Comparison of ENCODE assay signal across 16 cellular contexts in the genomic region with DNA sequence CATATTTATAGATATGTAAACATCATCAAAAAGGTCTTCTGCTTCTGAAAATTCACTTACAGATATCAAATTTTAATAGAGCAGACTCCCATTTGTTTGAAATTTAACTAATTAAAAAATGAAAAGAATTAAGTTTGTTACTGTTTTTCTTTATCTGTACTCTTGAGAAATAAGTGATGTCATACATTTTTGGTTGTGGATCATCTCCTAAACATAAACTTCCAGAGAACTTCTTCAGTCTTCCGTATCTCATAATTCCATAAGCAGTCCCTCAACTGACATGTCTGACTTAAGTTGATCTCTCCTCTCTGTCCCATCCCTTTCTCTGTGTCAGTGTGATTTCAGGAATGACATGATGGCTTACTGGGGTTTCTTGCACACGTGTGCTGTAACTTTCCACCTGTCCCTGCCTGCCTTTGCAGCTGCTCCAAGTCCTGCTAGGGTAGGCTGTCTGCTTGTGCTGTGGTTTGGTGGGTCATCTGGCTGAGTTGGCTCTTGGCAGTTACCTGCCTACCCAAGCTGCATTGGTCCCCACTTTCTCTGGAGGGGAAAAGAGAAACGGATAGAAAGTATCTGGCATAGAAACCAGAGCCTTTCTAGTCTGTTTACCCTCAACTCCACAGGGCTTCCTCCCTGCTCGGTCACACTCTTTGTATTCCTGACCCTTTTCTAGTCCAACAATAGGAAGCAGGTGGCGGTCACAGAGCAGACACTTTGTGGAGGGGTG.
DNase-seq lines count a peak whose midpoint lies in the region; ATAC-seq and TF ChIP-seq lines count a peak whose summit lies in the region.
"Had no signal": no experiment of that assay in that cellular context is flagged by ENCODE, and none has a peak within 500 bp of the region (broad histone marks: within the 10 kb centered on the region; RNA-seq: fewer than 3 reads in every experiment).

No MANE protein-coding gene starts in this region.

- H3K14ac ChIP-seq in IMR-90 (replicated peaks; ENCODE audit: low read depth, low read length): 0 out of 2 replicates have a peak overlapping the region, but pooled peaks have one; percentile 13

- DNase-seq in IMR-90: peak; percentile 33
- peak; percentile 97 for DNase-seq in NCI-H69 (lab: John Stamatoyannopoulos, UW)
- DNase-seq in endodermal cell: no peak
- DNase-seq in H7: no peak
- DNase-seq in globus pallidus (ENCODE audit: low spot score): no peak
- no peak for DNase-seq in anterior cingulate cortex (lab: John Stamatoyannopoulos, UW)
- DNase-seq: activated CD4-positive, alpha-beta T cell treated with anti-CD3 and anti-CD28 coated beads, Interleukin-2, amount 10 ng/mL, durations not matched to agents 7 days and 5 days; activated naive CD8-positive, alpha-beta T cell treated with anti-CD3 and anti-CD28 coated beads, Interleukin-2, amount 10 ng/mL, durations not matched to agents 7 days and 5 days; activated T-cell treated with anti-CD3 and anti-CD28 coated beads, Interleukin-2, amount 50 U/mL, for 1 hour; Caco-2; central memory CD4-positive, alpha-beta T cell; glutamatergic neuron; tibial artery had no signal

- no peak for TF ChIP-seq RAD21 in IMR-90 (IDR thresholded peaks at IDR 0.05; ENCODE audit: low read length)

- H2BK5ac ChIP-seq in IMR-90 (ENCODE audit: low read depth, low read length, poor library complexity, severe bottlenecking): no peak overlapping the region

- no peak overlapping the region for H4K91ac ChIP-seq in IMR-90 (ENCODE audit: insufficient read depth, low read depth, low read length)

- H2AK5ac ChIP-seq in IMR-90 (ENCODE audit: low read depth, low read length): no peak overlapping the region; the same call in 1 of the 2 replicates

- H4K8ac ChIP-seq in IMR-90 (ENCODE audit: low read depth in 2 of 2, low read length in 2 of 2): no peak overlapping the region

- CTCF ChIA-PET in IMR-90 (lab: Yijun Ruan, JAX): interaction anchor here (1.2 kb wide), 1 partner anchor 10 kb away, joined by 3 read pairs; no protein-coding TSS in a partner anchor

- H3K27ac ChIP-seq in BLaER1 (no peak overlapping the region), IMR-90 (ENCODE audit: insufficient read depth, low read length) (no peak overlapping the region), endodermal cell (ENCODE audit: low read depth, low read length) (peak overlapping the region; percentile 90)
- H3K27ac ChIP-seq: epithelial cell of prostate, tibial artery had no signal

- H3K4me1 Mint-ChIP-seq in endodermal cell: peaks cover 30% of the 10 kb centered on the region
- H3K4me1 Mint-ChIP-seq: activated CD4-positive, alpha-beta T cell treated with anti-CD3 and anti-CD28 coated beads, Interleukin-2, amount 10 ng/mL, durations not matched to agents 7 days and 5 days; activated naive CD8-positive, alpha-beta T cell treated with anti-CD3 and anti-CD28 coated beads, Interleukin-2, amount 10 ng/mL, durations not matched to agents 7 days and 5 days had no signal

- intact Hi-C loops in IMR-90 (cut with micrococcal nuclease): no loop called here

- H3K56ac ChIP-seq in IMR-90 (ENCODE audit: extremely low read depth, insufficient read depth, low read length): no peak overlapping the region

- dilution Hi-C loops in IMR-90 (cut with HindIII; ENCODE audit: low sequenced_read_pairs, unreplicated experiment): no loop called here

- H3K23ac ChIP-seq in IMR-90 (ENCODE audit: low read depth, low read length): no peak overlapping the region

- no peaks in the 10 kb centered on the region for H3K27me3 ChIP-seq in BLaER1
- no peaks in the 10 kb centered on the region for H3K27me3 ChIP-seq in IMR-90 (ENCODE audit: control insufficient read depth, insufficient read depth, low read length)
- H3K27me3 ChIP-seq in endodermal cell (ENCODE audit: control insufficient read depth, insufficient read depth, low read length, poor library complexity, severe bottlenecking): no peaks in the 10 kb centered on the region
- H3K27me3 ChIP-seq in H7 (ENCODE audit: control insufficient read depth, insufficient read depth, low read length): no peaks in the 10 kb centered on the region
- H3K27me3 ChIP-seq: tibial artery had no signal

- WGBS in IMR-90 (ENCODE audit: extremely low coverage in 2 of 2, insufficient read length in 1 of 2), 2 experiments: no CpG with 5 or more reads among the region's 5 CpGs
- WGBS in endodermal cell (ENCODE audit: insufficient coverage in 1 of 2, insufficient read length in 1 of 2), 2 experiments: 42 to 100% methylated on average over 1 to 4 of the region's 5 CpGs

- H3K4me1 ChIP-seq in BLaER1 (peaks cover 7% of the 10 kb centered on the region), IMR-90 (ENCODE audit: control insufficient read depth, insufficient read depth, low read length) (peaks cover 5% of the 10 kb centered on the region), endodermal cell (ENCODE audit: control insufficient read depth, insufficient read depth, low read length) (peaks cover 13% of the 10 kb centered on the region)
- H3K4me1 ChIP-seq: Caco-2, tibial artery had no signal

- peak overlapping the region; percentile 11; the same call in 1 of the 2 replicates for H2BK20ac ChIP-seq in IMR-90 (ENCODE audit: low read depth, low read length)

- H3K27ac Mint-ChIP-seq in endodermal cell: peak overlapping the region; percentile 75
- H3K27ac Mint-ChIP-seq: activated CD4-positive, alpha-beta T cell treated with anti-CD3 and anti-CD28 coated beads, Interleukin-2, amount 10 ng/mL, durations not matched to agents 7 days and 5 days; activated naive CD8-positive, alpha-beta T cell treated with anti-CD3 and anti-CD28 coated beads, Interleukin-2, amount 10 ng/mL, durations not matched to agents 7 days and 5 days had no signal

- in situ Hi-C loops in IMR-90 (cut with MboI; ENCODE audit: low sequenced_read_pairs): no loop called here

- H3K36me3 Mint-ChIP-seq in endodermal cell (ENCODE audit: low read depth): peaks cover 13% of the 10 kb centered on the region

- POLR2A ChIA-PET in IMR-90 (lab: Charles Lee; ENCODE audit: unreplicated experiment): no interaction called here

- H3K9me1 ChIP-seq in IMR-90 (ENCODE audit: insufficient read depth, low read length): peaks cover 5% of the 10 kb centered on the region; the same call in 1 of the 2 replicates

- H2BK120ac ChIP-seq in IMR-90 (ENCODE audit: low read depth, low read length): no peak overlapping the region

- peaks cover 2 to 3% of the 10 kb centered on the region in 2 experiments; a peak in 2 of 4 replicates for H3K79me1 ChIP-seq in IMR-90 (ENCODE audit: low read depth in 1 of 2, low read length in 2 of 2)

- ATAC-seq in IMR-90 (ENCODE audit: low read depth) (peak; percentile 63), HG03442 (IDR thresholded peaks at IDR 0.05; ENCODE audit: unreplicated experiment) (no peak)

- H3K4me3 Mint-ChIP-seq in endodermal cell: no peak overlapping the region
- H3K4me3 Mint-ChIP-seq: activated CD4-positive, alpha-beta T cell treated with anti-CD3 and anti-CD28 coated beads, Interleukin-2, amount 10 ng/mL, durations not matched to agents 7 days and 5 days; activated naive CD8-positive, alpha-beta T cell treated with anti-CD3 and anti-CD28 coated beads, Interleukin-2, amount 10 ng/mL, durations not matched to agents 7 days and 5 days had no signal

- no peak overlapping the region for H4K5ac ChIP-seq in IMR-90 (ENCODE audit: low read depth, low read length)

- peak overlapping the region; percentile 14; the same call in 1 of the 2 replicates for H3K4ac ChIP-seq in IMR-90 (ENCODE audit: low read depth, low read length)

- no TSS peak for BruUV-seq in IMR-90 (replicated peaks; lab: Mats Ljungman, UMichigan)

- peak overlapping the region; percentile 2; the same call in 1 of the 2 replicates for H3K18ac ChIP-seq in IMR-90 (ENCODE audit: low read depth, low read length)

- H3K9me3 ChIP-seq in BLaER1: no peaks in the 10 kb centered on the region
- H3K9me3 ChIP-seq in IMR-90 (ENCODE audit: control insufficient read depth, insufficient read depth, low read length): no peaks in the 10 kb centered on the region
- H3K9me3 ChIP-seq in endodermal cell (ENCODE audit: control insufficient read depth, low read length): peaks cover 12% of the 10 kb centered on the region
- H3K9me3 ChIP-seq: Caco-2, tibial artery had no signal

- no peak for TF ChIP-seq POLR2A in IMR-90 (IDR thresholded peaks at IDR 0.05; ENCODE audit: low read depth, low read length)

- 0 out of 2 replicates have a peak overlapping the region, but pooled peaks have one; percentile 1 for H3K4me2 ChIP-seq in BLaER1
- no peak overlapping the region for H3K4me2 ChIP-seq in IMR-90 (ENCODE audit: low read depth, low read length)

- H2BK15ac ChIP-seq in IMR-90 (ENCODE audit: low read depth, low read length): no peak overlapping the region

- no peaks in the 10 kb centered on the region for H4K20me1 ChIP-seq in BLaER1
- no peaks in the 10 kb centered on the region for H4K20me1 ChIP-seq in IMR-90 (ENCODE audit: insufficient read depth, low read length)

- TF ChIP-seq CTCF in IMR-90 (conservative IDR thresholded peaks at IDR 0.05; ENCODE audit: low read depth, low read length) (no peak), endodermal cell (conservative IDR thresholded peaks at IDR 0.05) (no peak)

- no peaks in the 10 kb centered on the region for H3K36me3 ChIP-seq in BLaER1
- H3K36me3 ChIP-seq in IMR-90 (ENCODE audit: control insufficient read depth, insufficient read depth, low read length): peaks cover 1% of the 10 kb centered on the region; the same call in 1 of the 2 replicates
- H3K36me3 ChIP-seq in endodermal cell (ENCODE audit: control insufficient read depth, insufficient read depth, low read length): peaks cover 15% of the 10 kb centered on the region
- H3K36me3 ChIP-seq in H7 (replicated peaks; ENCODE audit: control insufficient read depth, insufficient read depth, low read length): no peaks in the 10 kb centered on the region

- no peak overlapping the region for H3K9ac ChIP-seq in BLaER1
- no peak overlapping the region for H3K9ac ChIP-seq in IMR-90 (ENCODE audit: low read depth, low read length)
- H3K9ac ChIP-seq in endodermal cell (ENCODE audit: extremely low read depth, low read length, poor library complexity, severe bottlenecking): no peak overlapping the region

- H3K27me3 Mint-ChIP-seq in endodermal cell (ENCODE audit: insufficient read depth): no peaks in the 10 kb centered on the region
- H3K27me3 Mint-ChIP-seq: activated CD4-positive, alpha-beta T cell treated with anti-CD3 and anti-CD28 coated beads, Interleukin-2, amount 10 ng/mL, durations not matched to agents 7 days and 5 days; activated naive CD8-positive, alpha-beta T cell treated with anti-CD3 and anti-CD28 coated beads, Interleukin-2, amount 10 ng/mL, durations not matched to agents 7 days and 5 days had no signal

- peaks cover 5% of the 10 kb centered on the region for H3K9me3 Mint-ChIP-seq in endodermal cell
- H3K9me3 Mint-ChIP-seq: activated CD4-positive, alpha-beta T cell treated with anti-CD3 and anti-CD28 coated beads, Interleukin-2, amount 10 ng/mL, durations not matched to agents 7 days and 5 days had no signal

- H2AK9ac ChIP-seq in IMR-90 (replicated peaks; ENCODE audit: low read depth, low read length, poor library complexity): peak overlapping the region; percentile 18

- H2AFZ ChIP-seq in IMR-90 (replicated peaks; ENCODE audit: low read length, poor library complexity): no peak overlapping the region

- H3K4me3 ChIP-seq in BLaER1: no peak overlapping the region
- H3K4me3 ChIP-seq in IMR-90 (ENCODE audit: insufficient read depth, low read depth, low read length): no peak overlapping the region
- peak overlapping the region; percentile 36 for H3K4me3 ChIP-seq in endodermal cell (ENCODE audit: low read length)
- H3K4me3 ChIP-seq in H7 (ENCODE audit: insufficient read depth, low read depth, low read length): no peak overlapping the region
- H3K4me3 ChIP-seq: tibial artery had no signal

Comparison
In these comparisons a context has a peak if more than half of its experiments do, and no peak if none do; other contexts are left out.
1. DNase-seq: peak in IMR-90 (single experiment) and NCI-H69 (single experiment); none in endodermal cell (single experiment), H7 (single experiment), globus pallidus (single experiment) and anterior cingulate cortex (0 of 58).